ENCODE assay signal across 12 cellular contexts in the genomic region with DNA sequence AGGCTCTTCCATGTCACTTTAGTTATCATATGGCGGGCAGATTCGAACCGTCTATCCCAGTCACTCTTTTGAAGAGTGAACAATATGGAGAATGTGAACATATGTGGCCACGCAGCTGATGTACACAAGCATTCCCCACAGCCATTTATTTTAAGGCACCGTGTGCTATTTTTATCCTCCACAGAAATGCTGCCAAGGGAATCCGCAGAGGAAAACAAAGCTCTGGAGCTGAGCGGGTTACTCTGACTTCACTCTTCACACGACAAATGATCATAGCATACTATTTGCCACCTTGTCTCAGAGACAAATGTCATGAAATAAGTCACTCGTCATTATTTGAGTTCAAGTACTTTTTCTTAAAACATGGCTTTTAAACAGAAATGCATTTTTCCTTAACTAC.
DNase-seq lines count a peak whose midpoint lies in the region; ATAC-seq and TF ChIP-seq lines count a peak whose summit lies in the region.
"Had no signal": no experiment of that assay in that cellular context is flagged by ENCODE, and none has a peak within 500 bp of the region (broad histone marks: within the 10 kb centered on the region; RNA-seq: fewer than 3 reads in every experiment).

No MANE protein-coding gene starts in this region.

- POLR2A ChIA-PET in CD8-positive, alpha-beta T cell (lab: Charles Lee) = interaction anchor here (0.7 kb wide), 1 partner anchor 82 kb away, joined by 3 read pairs; no protein-coding TSS in a partner anchor
- POLR2A ChIA-PET in CD4-positive, alpha-beta memory T cell (lab: Charles Lee; ENCODE audit: partially characterized antibody) = no interaction called here

- H3K4me3 Mint-ChIP-seq in CD8-positive, alpha-beta T cell = no peak overlapping the region
- H3K4me3 Mint-ChIP-seq in CD4-positive, alpha-beta memory T cell = no peak overlapping the region
- H3K4me3 Mint-ChIP-seq: activated T-cell treated with anti-CD3 and anti-CD28 coated beads, Interleukin-2, amount 50 U/mL, for 72 hours; stimulated activated naive CD8-positive, alpha-beta T cell treated with anti-CD3 and anti-CD28 coated beads, Interleukin-15, Interleukin-2, amounts not matched to agents 100 ng/mL and 50 ng/mL, for 24 hours had no signal

- H3K9me3 ChIP-seq in CD8-positive, alpha-beta T cell (ENCODE audit: low read length) = no peaks in the 10 kb centered on the region
- H3K9me3 ChIP-seq in CD4-positive, alpha-beta memory T cell (ENCODE audit: control insufficient read depth in 1 of 2, low read length in 2 of 2) = no peaks in the 10 kb centered on the region

- no peak for TF ChIP-seq CTCF in CD8-positive, alpha-beta T cell (IDR thresholded peaks at IDR 0.05)

- H3K36me3 ChIP-seq in CD8-positive, alpha-beta T cell (ENCODE audit: insufficient read depth, low read length) = no peaks in the 10 kb centered on the region
- H3K36me3 ChIP-seq in CD4-positive, alpha-beta memory T cell (ENCODE audit: insufficient read depth, low read length) = no peaks in the 10 kb centered on the region

- no peak overlapping the region for H3K27ac ChIP-seq in CD8-positive, alpha-beta T cell (ENCODE audit: low read depth, low read length)
- no peak overlapping the region for H3K27ac ChIP-seq in CD4-positive, alpha-beta memory T cell (ENCODE audit: low read depth, low read length)

- H3K4me1 Mint-ChIP-seq in CD8-positive, alpha-beta T cell (ENCODE audit: low read depth) = peaks cover 6% of the 10 kb centered on the region
- H3K4me1 Mint-ChIP-seq in CD4-positive, alpha-beta memory T cell = peaks cover 9 to 11% (median 10%) of the 10 kb centered on the region in 4 donors

- no peak for ATAC-seq in HG03521 (IDR thresholded peaks at IDR 0.05; ENCODE audit: unreplicated experiment)
- ATAC-seq in CD8-positive, alpha-beta T cell = no peak
- ATAC-seq: activated T-cell treated with anti-CD3 and anti-CD28 coated beads, Interleukin-2, amount 50 U/mL, for 72 hours; K562 had no signal

- peaks cover 10% of the 10 kb centered on the region for H3K4me1 ChIP-seq in CD8-positive, alpha-beta T cell (ENCODE audit: insufficient read depth, low read length)
- peaks cover 12% of the 10 kb centered on the region for H3K4me1 ChIP-seq in CD4-positive, alpha-beta memory T cell (ENCODE audit: insufficient read depth, low read length)

- H3K27me3 ChIP-seq in CD8-positive, alpha-beta T cell (ENCODE audit: insufficient read depth, low read length) = no peaks in the 10 kb centered on the region
- no peaks in the 10 kb centered on the region for H3K27me3 ChIP-seq in CD4-positive, alpha-beta memory T cell (ENCODE audit: insufficient read depth, low read length)

- H3K27ac Mint-ChIP-seq in CD8-positive, alpha-beta T cell = no peak overlapping the region
- no peak overlapping the region for H3K27ac Mint-ChIP-seq in CD4-positive, alpha-beta memory T cell
- H3K27ac Mint-ChIP-seq: activated T-cell treated with anti-CD3 and anti-CD28 coated beads, Interleukin-2, amount 50 U/mL, for 72 hours; stimulated activated naive CD8-positive, alpha-beta T cell treated with anti-CD3 and anti-CD28 coated beads, Interleukin-15, Interleukin-2, amounts not matched to agents 100 ng/mL and 50 ng/mL, for 24 hours had no signal

- peaks cover 2% of the 10 kb centered on the region for H3K27me3 Mint-ChIP-seq in CD8-positive, alpha-beta T cell (ENCODE audit: low read depth)
- H3K27me3 Mint-ChIP-seq in CD4-positive, alpha-beta memory T cell = peaks cover 6 to 11% of the 10 kb centered on the region in 2 donors

- intact Hi-C loops in CD8-positive, alpha-beta T cell (cut with DNase I, micrococcal nuclease) = loop anchor here in 1 of 2 experiments (5.0 kb wide), 1 partner anchor 528 kb away; no protein-coding TSS in a partner anchor
- intact Hi-C loops in CD4-positive, alpha-beta memory T cell (cut with micrococcal nuclease) = no loop called here

- CTCF ChIA-PET in CD8-positive, alpha-beta T cell (lab: Charles Lee) = interaction anchor here (2.3 kb wide), 1 partner anchor 12 kb away, joined by 8 read pairs; no protein-coding TSS in a partner anchor
- CTCF ChIA-PET in CD4-positive, alpha-beta memory T cell (lab: Charles Lee; ENCODE audit: partially characterized antibody) = no interaction called here

- H3K36me3 Mint-ChIP-seq in CD8-positive, alpha-beta T cell = no peaks in the 10 kb centered on the region
- H3K36me3 Mint-ChIP-seq in CD4-positive, alpha-beta memory T cell = no peaks in the 10 kb centered on the region

- H3K4me3 ChIP-seq in CD8-positive, alpha-beta T cell (ENCODE audit: low read depth, low read length) = no peak overlapping the region
- no peak overlapping the region for H3K4me3 ChIP-seq in CD4-positive, alpha-beta memory T cell (ENCODE audit: low read length in 2 of 2)
- H3K4me3 ChIP-seq: K562 had no signal

- H3K9me3 Mint-ChIP-seq in CD8-positive, alpha-beta T cell = no peaks in the 10 kb centered on the region
- H3K9me3 Mint-ChIP-seq in CD4-positive, alpha-beta memory T cell = no peaks in the 10 kb centered on the region
- H3K9me3 Mint-ChIP-seq: activated T-cell treated with anti-CD3 and anti-CD28 coated beads, Interleukin-2, amount 50 U/mL, for 72 hours; stimulated activated naive CD8-positive, alpha-beta T cell treated with anti-CD3 and anti-CD28 coated beads, Interleukin-15, Interleukin-2, amounts not matched to agents 100 ng/mL and 50 ng/mL, for 24 hours had no signal

- DNase-seq in RPMI7951 (ENCODE audit: low read depth) = peak; percentile 56
- DNase-seq in dedifferentiated amniotic fluid mesenchymal stem cell (ENCODE audit: extremely low spot score) = peak; percentile 22
- peak; percentile 47 to 52 for DNase-seq in lung microvascular endothelial cell (ENCODE audit: low read depth in 2 of 2)
- peak; percentile 62 for DNase-seq in superior temporal gyrus (ENCODE audit: extremely low spot score)
- DNase-seq in NCI-H446 treated with DMSO at 0.1 percent for 48 hours (lab: John Stamatoyannopoulos, UW) = no peak
- no peak for DNase-seq in CD8-positive, alpha-beta T cell
- DNase-seq in CD4-positive, alpha-beta memory T cell = no peak
- DNase-seq: activated T-cell treated with anti-CD3 and anti-CD28 coated beads, Interleukin-2, amount 50 U/mL, for 72 hours; stimulated activated CD4-positive, alpha-beta T cell treated with anti-CD3 and anti-CD28 coated beads, Interleukin-2, amount 100 ng/mL, for 24 hours had no signal

Comparison
In these comparisons a context has a peak if more than half of its experiments do, and no peak if none do; other contexts are left out.
1. DNase-seq: peak in RPMI7951 (single experiment), dedifferentiated amniotic fluid mesenchymal stem cell (single experiment), lung microvascular endothelial cell (2 of 2) and superior temporal gyrus (single experiment); none in NCI-H446 treated with DMSO at 0.1 percent for 48 hours (single experiment), CD8-positive, alpha-beta T cell (0 of 7) and CD4-positive, alpha-beta memory T cell (0 of 5).